In the genomic region with DNA sequence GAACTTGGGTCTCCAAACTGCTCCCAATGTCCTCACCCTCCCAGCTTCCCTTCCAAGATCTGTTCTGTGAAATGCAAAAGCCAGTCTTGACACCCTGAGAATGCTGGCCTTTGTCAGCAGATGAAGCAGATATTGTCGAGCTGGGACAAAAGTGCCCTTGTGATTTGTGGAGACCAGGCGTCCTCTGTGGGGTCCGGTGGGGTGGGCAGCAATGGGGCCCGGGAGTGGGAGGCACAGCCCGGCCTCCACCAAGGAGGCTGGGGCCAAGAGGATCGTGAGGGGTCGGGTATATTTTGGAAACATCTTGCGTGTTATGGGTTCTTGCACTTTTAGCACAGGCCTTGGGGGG, we compare ENCODE assay signal across 11 cellular contexts.
DNase-seq lines count a peak whose midpoint lies in the region; ATAC-seq and TF ChIP-seq lines count a peak whose summit lies in the region.
"Had no signal": no experiment of that assay in that cellular context is flagged by ENCODE, and none has a peak within 500 bp of the region (broad histone marks: within the 10 kb centered on the region; RNA-seq: fewer than 3 reads in every experiment).

No MANE protein-coding gene starts in this region.

- H3K9me3 ChIP-seq in Caco-2 (no peaks in the 10 kb centered on the region), trophoblast cell (ENCODE audit: insufficient read depth, low read depth, low read length) (peaks cover 2% of the 10 kb centered on the region), right lobe of liver (no peaks in the 10 kb centered on the region)
- H3K9me3 ChIP-seq: suprapubic skin had no signal

- H2BK120ac ChIP-seq in trophoblast cell (ENCODE audit: insufficient read depth, low read length, poor library complexity), result no peak overlapping the region

- DNase-seq in Caco-2, result no peak
- no peak for DNase-seq in WTC11 (ENCODE audit: low spot score)
- peak; percentile 77 for DNase-seq in hippocampal formation (lab: John Stamatoyannopoulos, UW)
- DNase-seq in trophoblast cell, result no peak
- no peak for DNase-seq in right lobe of liver
- no peak for DNase-seq in activated CD4-positive, alpha-beta T cell treated with anti-CD3 and anti-CD28 coated beads, Interleukin-2, amount 50 U/mL, for 1 hour
- DNase-seq: stimulated activated CD4-positive, alpha-beta T cell treated with anti-CD3 and anti-CD28 coated beads, Interleukin-4, amount 100 ng/mL, for 1 hour; T-helper 9 cell had no signal

- no peaks in the 10 kb centered on the region for H3K27me3 Mint-ChIP-seq in Caco-2 (ENCODE audit: insufficient read depth, unreplicated experiment)
- no peaks in the 10 kb centered on the region for H3K27me3 Mint-ChIP-seq in WTC11 (ENCODE audit: low read depth)

- H3K27me3 ChIP-seq in Caco-2 (replicated peaks; ENCODE audit: control insufficient read depth, insufficient read depth, low read length) (no peaks in the 10 kb centered on the region), trophoblast cell (ENCODE audit: insufficient read depth, low read length) (no peaks in the 10 kb centered on the region), right lobe of liver (no peaks in the 10 kb centered on the region)
- H3K27me3 ChIP-seq: suprapubic skin had no signal

- H3K4me3 Mint-ChIP-seq in Caco-2 (ENCODE audit: unreplicated experiment) (peak overlapping the region; percentile 67), WTC11 (peak overlapping the region; percentile 69)

- no peak overlapping the region for H3K4ac ChIP-seq in trophoblast cell (ENCODE audit: low read depth, low read length)

- H3K14ac ChIP-seq in trophoblast cell (ENCODE audit: low read length), result no peak overlapping the region

- no peak overlapping the region for H4K91ac ChIP-seq in trophoblast cell (ENCODE audit: low read depth, low read length)

- H2AK5ac ChIP-seq in trophoblast cell (ENCODE audit: low read length), result no peak overlapping the region

- no peak overlapping the region for H4K12ac ChIP-seq in trophoblast cell (ENCODE audit: low read depth, low read length)

- TF ChIP-seq CTCF in Caco-2 (IDR thresholded peaks at IDR 0.05; ENCODE audit: insufficient read depth in 1 of 2, low read depth in 1 of 2, low read length in 1 of 2, severe bottlenecking in 1 of 2, unreplicated experiment in 1 of 2) (no peak), WTC11 (IDR thresholded peaks at IDR 0.05) (no peak), right lobe of liver (IDR thresholded peaks at IDR 0.05) (no peak)

- H3K4me1 ChIP-seq in Caco-2 (peaks cover 6% of the 10 kb centered on the region; the same call in 1 of the 2 replicates), trophoblast cell (ENCODE audit: control insufficient read depth in 1 of 2, insufficient read depth in 2 of 2, low read length in 2 of 2) (peaks cover 4 to 11% of the 10 kb centered on the region in 2 experiments), right lobe of liver (no peaks in the 10 kb centered on the region)

- no peak overlapping the region for H3K23ac ChIP-seq in trophoblast cell (ENCODE audit: low read length)

- H3K27ac Mint-ChIP-seq in Caco-2 (ENCODE audit: unreplicated experiment) (no peak overlapping the region), WTC11 (peak overlapping the region; percentile 72; the same call in 1 of the 2 replicates)

- no TSS peak for BruUV-seq in Caco-2 (replicated peaks; lab: Mats Ljungman, UMichigan)

- no peak overlapping the region for H4K8ac ChIP-seq in trophoblast cell (ENCODE audit: low read depth, low read length)

- no peaks in the 10 kb centered on the region for H3K79me2 ChIP-seq in trophoblast cell (ENCODE audit: control insufficient read depth, insufficient read depth, low read length, poor library complexity)

- no peaks in the 10 kb centered on the region for H3K9me3 Mint-ChIP-seq in Caco-2 (ENCODE audit: unreplicated experiment)
- no peaks in the 10 kb centered on the region for H3K9me3 Mint-ChIP-seq in WTC11

- H2AFZ ChIP-seq in trophoblast cell (ENCODE audit: insufficient read depth, low read length, poor library complexity), result no peak overlapping the region

- H2BK12ac ChIP-seq in trophoblast cell (ENCODE audit: low read length), result no peak overlapping the region

- WGBS in trophoblast cell (ENCODE audit: extremely low coverage, insufficient coverage, insufficient read length), result no CpG with 5 or more reads among the region's 8 CpGs
- WGBS in right lobe of liver (ENCODE audit: insufficient coverage, low coverage, low lambda C conversion rate, missing lambda C conversion rate), result 50% methylated on average over 3 of the region's 8 CpGs

- H3K36me3 ChIP-seq in Caco-2 (ENCODE audit: control insufficient read depth, insufficient read depth, low read length) (no peaks in the 10 kb centered on the region), trophoblast cell (ENCODE audit: control insufficient read depth in 1 of 2, insufficient read depth in 2 of 2, low read length in 2 of 2) (no peaks in the 10 kb centered on the region), right lobe of liver (no peaks in the 10 kb centered on the region)

- no peak overlapping the region for H3K9ac ChIP-seq in trophoblast cell (ENCODE audit: low read length)

- TF ChIP-seq POLR2A in right lobe of liver (IDR thresholded peaks at IDR 0.05), result no peak

- no peak overlapping the region for H3K27ac ChIP-seq in trophoblast cell (ENCODE audit: low read depth, low read length)
- H3K27ac ChIP-seq in right lobe of liver, result no peak overlapping the region
- H3K27ac ChIP-seq: suprapubic skin had no signal

- CTCF ChIA-PET in Caco-2 (lab: Charles Lee) (interaction anchor here (1.2 kb wide), 2 partner anchors 9 to 166 kb away, joined by 5 read pairs; no protein-coding TSS in a partner anchor), WTC11 (lab: Charles Lee) (interaction anchor here (1.0 to 3.3 kb wide), 6 partner anchors 22 to 170 kb away, joined by 3 to 14 read pairs (median 9); no protein-coding TSS in a partner anchor)

- H3K4me1 Mint-ChIP-seq in Caco-2 (ENCODE audit: low read depth, unreplicated experiment) (peaks cover 6% of the 10 kb centered on the region), WTC11 (peaks cover 27% of the 10 kb centered on the region)

- intact Hi-C loops in Caco-2 (cut with micrococcal nuclease; ENCODE audit: unreplicated experiment), result no loop called here
- intact Hi-C loops in right lobe of liver (cut with DNase I), result loop anchor here in 1 of 2 donors (10.0 kb wide), 1 partner anchor 47 kb away; no protein-coding TSS in a partner anchor

- ATAC-seq in WTC11 (no peak), HG03095 (IDR thresholded peaks at IDR 0.05; ENCODE audit: unreplicated experiment) (no peak), GM19035 (IDR thresholded peaks at IDR 0.05; ENCODE audit: unreplicated experiment) (no peak), right lobe of liver (no peak)

- no peak overlapping the region for H2BK5ac ChIP-seq in trophoblast cell (ENCODE audit: low read depth, low read length, poor library complexity)

- no peak overlapping the region for H3K18ac ChIP-seq in trophoblast cell (ENCODE audit: low read length)

- H3K4me3 ChIP-seq in Caco-2 (ENCODE audit: low read depth, low read length), result no peak overlapping the region
- no peak overlapping the region for H3K4me3 ChIP-seq in trophoblast cell (ENCODE audit: low read depth, low read length)
- no peak overlapping the region for H3K4me3 ChIP-seq in right lobe of liver
- H3K4me3 ChIP-seq: suprapubic skin had no signal

- H3K36me3 Mint-ChIP-seq in Caco-2 (ENCODE audit: insufficient read depth, unreplicated experiment) (peaks cover 14% of the 10 kb centered on the region), WTC11 (peaks cover 10% of the 10 kb centered on the region)

- POLR2A ChIA-PET in Caco-2 (lab: Charles Lee) (interaction anchor here (0.6 kb wide), 2 partner anchors 248 to 268 kb away, joined by 4 to 5 read pairs; no protein-coding TSS in a partner anchor), WTC11 (lab: Charles Lee) (interaction anchor here (0.6 to 1.2 kb wide), 3 partner anchors 14 to 151 kb away, joined by 3 read pairs; no protein-coding TSS in a partner anchor)

- no peaks in the 10 kb centered on the region for H3K79me1 ChIP-seq in trophoblast cell (ENCODE audit: low read length)

- peak overlapping the region; percentile 15 for H3K4me2 ChIP-seq in trophoblast cell (ENCODE audit: low read length)

TF ChIP-seq in WTC11, 78 proteins besides CTCF, POLR2A, EP300 and RAD21 (continues in another document):
- no peak for TF ChIP-seq KAT7 (CRISPR knock-in tag; IDR thresholded peaks at IDR 0.05; ENCODE audit: borderline replicate concordance)
- TF ChIP-seq, protein P1, sequence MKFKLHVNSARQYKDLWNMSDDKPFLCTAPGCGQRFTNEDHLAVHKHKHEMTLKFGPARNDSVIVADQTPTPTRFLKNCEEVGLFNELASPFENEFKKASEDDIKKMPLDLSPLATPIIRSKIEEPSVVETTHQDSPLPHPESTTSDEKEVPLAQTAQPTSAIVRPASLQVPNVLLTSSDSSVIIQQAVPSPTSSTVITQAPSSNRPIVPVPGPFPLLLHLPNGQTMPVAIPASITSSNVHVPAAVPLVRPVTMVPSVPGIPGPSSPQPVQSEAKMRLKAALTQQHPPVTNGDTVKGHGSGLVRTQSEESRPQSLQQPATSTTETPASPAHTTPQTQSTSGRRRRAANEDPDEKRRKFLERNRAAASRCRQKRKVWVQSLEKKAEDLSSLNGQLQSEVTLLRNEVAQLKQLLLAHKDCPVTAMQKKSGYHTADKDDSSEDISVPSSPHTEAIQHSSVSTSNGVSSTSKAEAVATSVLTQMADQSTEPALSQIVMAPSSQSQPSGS (CRISPR knock-in tag; IDR thresholded peaks at IDR 0.05; ENCODE audit: borderline replicate concordance, low read depth), result no peak
- no peak for TF ChIP-seq NR1H2 (CRISPR knock-in tag; IDR thresholded peaks at IDR 0.05)
- TF ChIP-seq SMAD4 (CRISPR knock-in tag; IDR thresholded peaks at IDR 0.05), result no peak
- no peak for TF ChIP-seq FOXJ3 (CRISPR knock-in tag; IDR thresholded peaks at IDR 0.05; ENCODE audit: borderline replicate concordance)
- TF ChIP-seq GTF2I (CRISPR knock-in tag; conservative IDR thresholded peaks at IDR 0.05), result no peak
- TF ChIP-seq ELF4 (CRISPR knock-in tag; IDR thresholded peaks at IDR 0.05; ENCODE audit: low read depth), result no peak
- no peak for TF ChIP-seq CREM (CRISPR knock-in tag; IDR thresholded peaks at IDR 0.05)
- no peak for TF ChIP-seq ZNF232 (CRISPR knock-in tag; IDR thresholded peaks at IDR 0.05)
- TF ChIP-seq NFE2L1 (CRISPR knock-in tag; IDR thresholded peaks at IDR 0.05), result no peak
- no peak for TF ChIP-seq FOXP1 (CRISPR knock-in tag; IDR thresholded peaks at IDR 0.05; ENCODE audit: borderline replicate concordance)

Comparison
In these comparisons a context has a peak if more than half of its experiments do, and no peak if none do; other contexts are left out.
1. DNase-seq: peak in hippocampal formation (2 of 2); none in Caco-2 (0 of 2), WTC11 (single experiment), trophoblast cell (0 of 2), right lobe of liver (0 of 3) and activated CD4-positive, alpha-beta T cell treated with anti-CD3 and anti-CD28 coated beads, Interleukin-2, amount 50 U/mL, for 1 hour (single experiment).